ENCODE assay signal across 24 cellular contexts in genomic region chr22:21032843-21033688, GRCh38. TPM values are rescaled to one million over a fixed set of nuclear protein-coding genes. Genes with fewer than 3 reads are reported as not detected.
A peak's percentile ranks its signal among the peaks of the same experiment; 100 is the strongest.
DNase-seq lines count a peak whose midpoint lies in the region; ATAC-seq, FAIRE-seq and TF ChIP-seq lines count a peak whose summit lies in the region.
"Had no signal": no experiment of that assay in that cellular context is flagged by ENCODE, and none has a peak within 500 bp of the region (broad histone marks: within the 10 kb centered on the region; RNA-seq: fewer than 3 reads in every experiment).

No MANE protein-coding gene starts in this region.

- H3K4me3 ChIP-seq in Caco-2 (ENCODE audit: low read depth, low read length), result no peak overlapping the region
- H3K4me3 ChIP-seq in iPS-11a (ENCODE audit: low read depth, low read length), result peak overlapping the region; percentile 38
- H3K4me3 ChIP-seq in parathyroid adenoma (ENCODE audit: low read depth, low read length), result no peak overlapping the region

- ATAC-seq in WTC11 (peak; percentile 16; the same call in 1 of the 2 replicates), GM21390 (IDR thresholded peaks at IDR 0.05; ENCODE audit: unreplicated experiment) (no peak)

- CTCF ChIA-PET in Caco-2 (lab: Charles Lee) (no interaction called here), WTC11 (lab: Charles Lee) (interaction anchor here (0.6 to 2.1 kb wide), 4 partner anchors 12 to 142 kb away, joined by 3 to 16 read pairs (median 4); no protein-coding TSS in a partner anchor)

- H3K27ac ChIP-seq in parathyroid adenoma, result no peak overlapping the region
- H3K27ac ChIP-seq: right atrium auricular region had no signal

- H3K4me2 ChIP-seq in parathyroid adenoma (ENCODE audit: low read length), result no peak overlapping the region

- H3K9ac ChIP-seq in parathyroid adenoma, result no peak overlapping the region

- no peaks in the 10 kb centered on the region for H3K79me2 ChIP-seq in parathyroid adenoma

- H3K36me3 Mint-ChIP-seq in Caco-2 (ENCODE audit: insufficient read depth, unreplicated experiment) (peaks cover 6% of the 10 kb centered on the region), WTC11 (no peaks in the 10 kb centered on the region), endothelial cell (ENCODE audit: low read depth, unreplicated experiment) (no peaks in the 10 kb centered on the region)
- H3K36me3 Mint-ChIP-seq: naive B cell, T-cell had no signal

- H3K4me1 Mint-ChIP-seq in Caco-2 (ENCODE audit: low read depth, unreplicated experiment) (no peaks in the 10 kb centered on the region), WTC11 (peaks cover 6% of the 10 kb centered on the region), endothelial cell (ENCODE audit: unreplicated experiment) (no peaks in the 10 kb centered on the region)

- POLR2A ChIA-PET in Caco-2 (lab: Charles Lee) (no interaction called here), WTC11 (lab: Charles Lee) (interaction anchor here (0.9 kb wide), 1 partner anchor 32 kb away, joined by 5 read pairs; no protein-coding TSS in a partner anchor)

- FAIRE-seq in frontal cortex (lab: Jason Lieb, UNC), result no peak
- FAIRE-seq: RCC 7860 had no signal

- H3K27me3 ChIP-seq in Caco-2 (replicated peaks; ENCODE audit: control insufficient read depth, insufficient read depth, low read length) (no peaks in the 10 kb centered on the region), parathyroid adenoma (ENCODE audit: control insufficient read depth, insufficient read depth, low read length) (peaks cover 3% of the 10 kb centered on the region)

- no peaks in the 10 kb centered on the region for H3K27me3 Mint-ChIP-seq in Caco-2 (ENCODE audit: insufficient read depth, unreplicated experiment)
- H3K27me3 Mint-ChIP-seq in WTC11 (ENCODE audit: low read depth), result peaks cover 33% of the 10 kb centered on the region
- H3K27me3 Mint-ChIP-seq in endothelial cell (ENCODE audit: unreplicated experiment), result peaks cover 11% of the 10 kb centered on the region

- H2AFZ ChIP-seq in parathyroid adenoma, result peak overlapping the region; percentile 58

- no peak for TF ChIP-seq CTCF in Caco-2 (IDR thresholded peaks at IDR 0.05; ENCODE audit: insufficient read depth in 1 of 2, low read depth in 1 of 2, low read length in 1 of 2, severe bottlenecking in 1 of 2, unreplicated experiment in 1 of 2)
- no peak for TF ChIP-seq CTCF in WTC11 (IDR thresholded peaks at IDR 0.05)
- no peak for TF ChIP-seq CTCF in parathyroid adenoma (IDR thresholded peaks at IDR 0.05)
- TF ChIP-seq CTCF in endothelial cell (IDR thresholded peaks at IDR 0.05; ENCODE audit: unreplicated experiment), result no peak

- intact Hi-C loops in Caco-2 (cut with micrococcal nuclease; ENCODE audit: unreplicated experiment), result no loop called here

- H3K36me3 ChIP-seq in Caco-2 (ENCODE audit: control insufficient read depth, insufficient read depth, low read length) (no peaks in the 10 kb centered on the region), parathyroid adenoma (ENCODE audit: control insufficient read depth, insufficient read depth, low read length) (no peaks in the 10 kb centered on the region)
- H3K36me3 ChIP-seq: right atrium auricular region had no signal

- no peak for DNase-seq in Caco-2
- DNase-seq in WTC11 (ENCODE audit: low spot score), result no peak
- DNase-seq in DMS153 (lab: John Stamatoyannopoulos, UW), result no peak
- no peak for DNase-seq in frontal cortex (ENCODE audit: low spot score in 2 of 2)
- DNase-seq in endothelial cell (ENCODE audit: low spot score), result no peak
- DNase-seq: activated CD4-positive, alpha-beta T cell treated with anti-CD3 and anti-CD28 coated beads for 1 hour; AML-193; cerebellar nuclear complex; DMS 273 treated with DMSO at 0.1 percent for 48 hours; MV-4-11; naive B cell; NCI-H2081 treated with DMSO at 0.1 percent for 48 hours; NCI-H82; stimulated activated CD4-positive, alpha-beta T cell treated with anti-CD3 and anti-CD28 coated beads, Interleukin-2, amount 100 ng/mL, for 48 hours; stimulated activated CD8-positive, alpha-beta memory T cell treated with anti-CD3 and anti-CD28 coated beads, Interleukin-4, amount 100 ng/mL, for 48 hours had no signal

- no TSS peak for BruUV-seq in Caco-2 (replicated peaks; lab: Mats Ljungman, UMichigan)

- H3K9me3 ChIP-seq in Caco-2, result no peaks in the 10 kb centered on the region
- H3K9me3 ChIP-seq in parathyroid adenoma (ENCODE audit: control insufficient read depth, low read length), result no peaks in the 10 kb centered on the region
- H3K9me3 ChIP-seq: right atrium auricular region had no signal

- no peak overlapping the region for H3K27ac Mint-ChIP-seq in Caco-2 (ENCODE audit: unreplicated experiment)
- H3K27ac Mint-ChIP-seq in WTC11, result no peak overlapping the region
- no peak overlapping the region for H3K27ac Mint-ChIP-seq in endothelial cell (ENCODE audit: unreplicated experiment)
- H3K27ac Mint-ChIP-seq: activated naive CD4-positive, alpha-beta T cell treated with anti-CD3 and anti-CD28 coated beads, Interleukin-2, amount 50 U/mL, for 72 hours; T-cell had no signal

- H3K4me3 Mint-ChIP-seq in Caco-2 (ENCODE audit: unreplicated experiment) (peak overlapping the region; percentile 62), WTC11 (peak overlapping the region; percentile 68), endothelial cell (ENCODE audit: unreplicated experiment) (no peak overlapping the region)

- H3K4me1 ChIP-seq in Caco-2 (peaks cover 22% of the 10 kb centered on the region), parathyroid adenoma (no peaks in the 10 kb centered on the region)

- H3K9me3 Mint-ChIP-seq in Caco-2 (ENCODE audit: unreplicated experiment) (no peaks in the 10 kb centered on the region), WTC11 (no peaks in the 10 kb centered on the region), endothelial cell (ENCODE audit: unreplicated experiment) (no peaks in the 10 kb centered on the region)
- H3K9me3 Mint-ChIP-seq: activated naive CD4-positive, alpha-beta T cell treated with anti-CD3 and anti-CD28 coated beads, Interleukin-2, amount 50 U/mL, for 72 hours; naive B cell; T-cell had no signal

TF ChIP-seq in WTC11, 78 proteins besides CTCF, POLR2A, EP300 and RAD21:
- no peak for TF ChIP-seq ZBTB43 (CRISPR knock-in tag; IDR thresholded peaks at IDR 0.05)
- TF ChIP-seq ZNF532 (CRISPR knock-in tag; IDR thresholded peaks at IDR 0.05; ENCODE audit: borderline replicate concordance), result no peak
- TF ChIP-seq ZNF121 (CRISPR knock-in tag; IDR thresholded peaks at IDR 0.05), result 0 out of 2 replicates have a peak, but pooled peaks have one; percentile 24

RNA-seq across cellular contexts. Expression of gene SLC7A4, which starts 0.7 kb away (rescaled TPM):
- total RNA-seq in Caco-2 (2022) (1.9 and 2.1 TPM in 2 replicates), WTC11 (2021) (0.21 to 0.50 TPM (median 0.37 TPM) in 3 replicates), frontal cortex (2.0 TPM), endothelial cell (ENCODE audit: unreplicated experiment) (not detected)
- total RNA-seq: activated naive CD4-positive, alpha-beta T cell treated with anti-CD3 and anti-CD28 coated beads, Interleukin-2, amount 50 U/mL, for 72 hours had no signal

RNA-seq across cellular contexts. Expression of gene LRRC74B, which starts 12.7 kb away (rescaled TPM):
- total RNA-seq in Caco-2 (2022) (not detected in 2 replicates), WTC11 (2021) (not detected in 3 replicates), frontal cortex (under 0.01 TPM), endothelial cell (ENCODE audit: unreplicated experiment) (not detected)
- total RNA-seq: activated naive CD4-positive, alpha-beta T cell treated with anti-CD3 and anti-CD28 coated beads, Interleukin-2, amount 50 U/mL, for 72 hours; left lobe of liver; right atrium auricular region; urinary bladder had no signal

RNA-seq across cellular contexts. Expression of gene P2RX6, which starts 18.1 kb away (rescaled TPM):
- 0.11 TPM in 1 of 2 replicates, not detected in the other for total RNA-seq in Caco-2 (2022)
- total RNA-seq in WTC11 (2021), result 0.13 to 0.69 TPM (median 0.30 TPM) in 3 replicates
- total RNA-seq in frontal cortex, result 0.41 TPM
- total RNA-seq in endothelial cell (ENCODE audit: unreplicated experiment), result not detected

RNA-seq across cellular contexts. Expression of gene THAP7, which starts 31.1 kb away (rescaled TPM):
- total RNA-seq in Caco-2 (2022), result 29.1 and 30.6 TPM in 2 replicates
- 18.7 to 23.9 TPM (median 19.3 TPM) in 3 replicates for total RNA-seq in WTC11 (2021)
- total RNA-seq in frontal cortex, result 22.0 TPM
- total RNA-seq in endothelial cell (ENCODE audit: unreplicated experiment), result 13.5 TPM

RNA-seq across cellular contexts. Expression of gene LZTR1, which starts 51.0 kb away (rescaled TPM):
- 37.2 and 41.3 TPM in 2 replicates for total RNA-seq in Caco-2 (2022)
- 38.3 to 44.5 TPM (median 40.1 TPM) in 3 replicates for total RNA-seq in WTC11 (2021)
- total RNA-seq in frontal cortex, result 37.5 TPM
- total RNA-seq in endothelial cell (ENCODE audit: unreplicated experiment), result 113 TPM
